1 cellular context compared by ENCODE assay signal in genomic region chr2:112509239-112509998, GRCh38.
TF ChIP-seq lines count a peak whose summit lies in the region.

No MANE protein-coding gene starts in this region.

TF ChIP-seq in K562, 482 proteins besides CTCF, POLR2A, EP300 and RAD21:
- TF ChIP-seq MNT (conservative IDR thresholded peaks at IDR 0.05), result peak; percentile 54 to 64
- peak; percentile 51; the same call in 1 of the 2 replicates for TF ChIP-seq SMAD4 (CRISPR knock-in tag; conservative IDR thresholded peaks at IDR 0.05)
- peak; percentile 33; the same call in 1 of the 2 replicates for TF ChIP-seq ATF7 (IDR thresholded peaks at IDR 0.05)
- TF ChIP-seq NCOR1 (IDR thresholded peaks at IDR 0.05), result 0 out of 2 replicates have a peak, but pooled peaks have one; percentile 29
- TF ChIP-seq L3MBTL2 (IDR thresholded peaks at IDR 0.05), result 0 out of 2 replicates have a peak, but pooled peaks have one; percentile 36
- TF ChIP-seq ZNF592 (IDR thresholded peaks at IDR 0.05), result peak; percentile 57; the same call in 1 of the 2 replicates
- TF ChIP-seq CTBP1 (IDR thresholded peaks at IDR 0.05; ENCODE audit: borderline replicate concordance), result peak; percentile 34; the same call in 1 of the 2 replicates
- peak in 1 of 2 experiments; percentile 42; a peak in 1 of 4 replicates for TF ChIP-seq TRIM24 (IDR thresholded peaks at IDR 0.05)
- peak; percentile 70 for TF ChIP-seq EP400 (IDR thresholded peaks at IDR 0.05)
- peak; percentile 44; the same call in 1 of the 2 replicates for TF ChIP-seq CXXC5 (CRISPR knock-in tag; IDR thresholded peaks at IDR 0.05)
- TF ChIP-seq LEF1 (IDR thresholded peaks at IDR 0.05), result peak; percentile 79; the same call in 1 of the 2 replicates
- peak; percentile 19; the same call in 1 of the 2 replicates for TF ChIP-seq TAF7 (tag; IDR thresholded peaks at IDR 0.05)
- TF ChIP-seq ZEB2 (IDR thresholded peaks at IDR 0.05), result 0 out of 2 replicates have a peak, but pooled peaks have one; percentile 34
- peak; percentile 12 for TF ChIP-seq TAF9B (IDR thresholded peaks at IDR 0.05; ENCODE audit: partially characterized antibody)
- peak; percentile 79 for TF ChIP-seq EGR1 (conservative IDR thresholded peaks at IDR 0.05)
- peak; percentile 32; the same call in 1 of the 2 replicates for TF ChIP-seq DPF2 (IDR thresholded peaks at IDR 0.05)
- TF ChIP-seq CREB3L1 (IDR thresholded peaks at IDR 0.05; ENCODE audit: borderline replicate concordance, low read depth), result peak; percentile 32; the same call in 1 of the 2 replicates
- TF ChIP-seq HDGF (IDR thresholded peaks at IDR 0.05), result 0 out of 2 replicates have a peak, but pooled peaks have one; percentile 42
- TF ChIP-seq SOX6 (IDR thresholded peaks at IDR 0.05), result 0 out of 2 replicates have a peak, but pooled peaks have one; percentile 30
- peak; percentile 14 to 38; a peak in 1 of 4 replicates for TF ChIP-seq NRF1 (conservative IDR thresholded peaks at IDR 0.05 in 1 of 2, IDR thresholded peaks at IDR 0.05 in 1 of 2)
- TF ChIP-seq RBFOX2 (IDR thresholded peaks at IDR 0.05; ENCODE audit: low read depth, low read length), result 0 out of 2 replicates have a peak, but pooled peaks have one; percentile 23
- TF ChIP-seq NFRKB (IDR thresholded peaks at IDR 0.05; ENCODE audit: low read depth), result peak; percentile 57; the same call in 1 of the 2 replicates
- peak; percentile 19; the same call in 1 of the 2 replicates for TF ChIP-seq NR2C1 (IDR thresholded peaks at IDR 0.05)
- TF ChIP-seq NR2C1 (tag; IDR thresholded peaks at IDR 0.05), result 0 out of 2 replicates have a peak, but pooled peaks have one; percentile 15
- TF ChIP-seq MTA3 (IDR thresholded peaks at IDR 0.05; ENCODE audit: borderline replicate concordance), result peak; percentile 38; the same call in 1 of the 2 replicates
- TF ChIP-seq FOXA3 (CRISPR knock-in tag; conservative IDR thresholded peaks at IDR 0.05 in 1 of 2, IDR thresholded peaks at IDR 0.05 in 1 of 2), result peak; percentile 69 to 77; a peak in 2 of 4 replicates
- TF ChIP-seq FOXK2 (conservative IDR thresholded peaks at IDR 0.05 in 1 of 2, IDR thresholded peaks at IDR 0.05 in 1 of 2; ENCODE audit: low read depth in 2 of 2), result peak; percentile 91 to 93
- 0 out of 2 replicates have a peak, but pooled peaks have one; percentile 23 for TF ChIP-seq MGA (IDR thresholded peaks at IDR 0.05)
- peak; percentile 71 for TF ChIP-seq BRD9 (IDR thresholded peaks at IDR 0.05; ENCODE audit: low read depth, partially characterized antibody)
- peak in 1 of 3 experiments; percentile 64 for TF ChIP-seq YY1 (IDR thresholded peaks at IDR 0.05; ENCODE audit: borderline replicate concordance in 1 of 3, control insufficient read depth in 1 of 3, extremely low read depth in 1 of 3, insufficient read depth in 3 of 3, insufficient read length in 1 of 3, insufficient replicate concordance in 2 of 3, low read depth in 1 of 3, low read length in 2 of 3)
